11 cellular contexts compared by ENCODE assay signal in the genomic region with DNA sequence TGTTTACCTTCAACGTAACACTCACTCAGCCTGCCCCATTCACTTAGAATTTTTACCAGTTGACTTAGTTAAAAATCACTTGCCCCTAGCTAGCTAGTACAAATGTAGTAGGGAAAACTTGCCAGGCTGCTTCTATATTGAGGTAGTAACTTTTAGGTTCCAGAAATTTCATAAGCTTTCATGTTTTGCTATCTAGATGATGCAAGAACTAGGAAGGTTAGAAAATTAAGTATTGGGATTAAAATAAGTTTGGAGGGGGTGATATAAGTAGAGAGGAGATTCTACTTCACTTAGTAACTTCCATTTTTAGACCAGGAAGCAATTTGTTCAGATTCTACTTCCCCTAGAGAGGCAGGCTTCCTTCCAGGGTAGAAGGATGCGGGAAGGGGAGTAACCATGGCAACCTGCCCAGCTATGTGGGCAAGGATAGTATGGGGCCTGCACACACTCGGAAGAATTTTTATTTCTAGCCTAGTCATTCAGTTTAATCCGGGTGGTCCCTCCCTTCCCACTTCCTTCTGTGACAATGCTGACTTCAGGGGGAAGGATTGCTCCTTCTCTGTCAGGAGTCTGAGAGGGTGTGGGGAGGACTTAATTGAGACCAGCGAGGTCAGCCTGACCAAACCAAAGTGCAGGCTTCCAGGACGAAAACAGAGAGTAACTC. TPM values are rescaled to one million over a fixed set of nuclear protein-coding genes. Genes with fewer than 3 reads are reported as not detected.
DNase-seq lines count a peak whose midpoint lies in the region; ATAC-seq, FAIRE-seq and TF ChIP-seq lines count a peak whose summit lies in the region.
"Had no signal": no experiment of that assay in that cellular context is flagged by ENCODE, and none has a peak within 500 bp of the region (broad histone marks: within the 10 kb centered on the region; RNA-seq: fewer than 3 reads in every experiment).

No MANE protein-coding gene starts in this region.

- peaks cover 11% of the 10 kb centered on the region for H3K36me3 ChIP-seq in astrocyte (ENCODE audit: insufficient read depth, low read length)

- H3K4me1 ChIP-seq in astrocyte (ENCODE audit: insufficient read depth, low read length) = peaks cover 25% of the 10 kb centered on the region

- TF ChIP-seq CTCF in astrocyte (IDR thresholded peaks at IDR 0.05; ENCODE audit: insufficient read depth, low read depth, low read length) = no peak

- H3K27me3 ChIP-seq in astrocyte (ENCODE audit: insufficient read depth, low read length) = no peaks in the 10 kb centered on the region

- H3K27ac ChIP-seq in astrocyte (ENCODE audit: low read depth, low read length) = peak overlapping the region; percentile 69

- H3K4me1 Mint-ChIP-seq in astrocyte (ENCODE audit: low read depth, unreplicated experiment) = peaks cover 32% of the 10 kb centered on the region
- peaks cover 76 to 88% of the 10 kb centered on the region in 2 donors for H3K4me1 Mint-ChIP-seq in immature natural killer cell

- DNase-seq in GDM1 (lab: John Stamatoyannopoulos, UW) (peak; percentile 73), astrocyte (ENCODE audit: low read depth) (peak; percentile 79), immature natural killer cell (no peak), skeletal muscle cell (ENCODE audit: low read depth) (peak; percentile 68), NOMO-1 (lab: John Stamatoyannopoulos, UW; ENCODE audit: unreplicated experiment in 2 of 2) (no peak)
- DNase-seq: effector memory CD4-positive, alpha-beta T cell had no signal

- FAIRE-seq in astrocyte (lab: Jason Lieb, UNC) = peak; percentile 41
- FAIRE-seq: GM18507 had no signal

- H3K4me2 ChIP-seq in astrocyte (ENCODE audit: low read length) = peak overlapping the region; percentile 90

- peak overlapping the region; percentile 100 for H3K9ac ChIP-seq in astrocyte (ENCODE audit: low read length)

- peaks cover 78% of the 10 kb centered on the region for H4K20me1 ChIP-seq in astrocyte (ENCODE audit: insufficient read depth, low read length)

- H3K9me3 Mint-ChIP-seq in astrocyte (ENCODE audit: unreplicated experiment) = no peaks in the 10 kb centered on the region
- no peaks in the 10 kb centered on the region for H3K9me3 Mint-ChIP-seq in immature natural killer cell
- H3K9me3 Mint-ChIP-seq: WTC11 had no signal

- H3K27ac Mint-ChIP-seq in astrocyte (ENCODE audit: unreplicated experiment) = peak overlapping the region; percentile 47
- H3K27ac Mint-ChIP-seq in immature natural killer cell = peak overlapping the region in 4 of 6 donors; percentile 10 to 54 (median 23)
- H3K27ac Mint-ChIP-seq: WTC11 had no signal

- ATAC-seq in GM19023 (IDR thresholded peaks at IDR 0.05; ENCODE audit: unreplicated experiment) (no peak), GM18858 (IDR thresholded peaks at IDR 0.05; ENCODE audit: unreplicated experiment) (no peak), GM19395 (IDR thresholded peaks at IDR 0.05; ENCODE audit: unreplicated experiment) (no peak)
- ATAC-seq: WTC11 had no signal

- H3K4me3 ChIP-seq in astrocyte (ENCODE audit: insufficient read depth, low read depth, low read length) = peak overlapping the region; percentile 30
- H3K4me3 ChIP-seq in skeletal muscle cell (ENCODE audit: low read depth, low read length) = no peak overlapping the region

- H3K27me3 Mint-ChIP-seq in astrocyte (ENCODE audit: low read depth, unreplicated experiment) (no peaks in the 10 kb centered on the region), immature natural killer cell (ENCODE audit: low read depth in 3 of 3) (peaks cover 0 to 7% (median 3%) of the 10 kb centered on the region in 3 donors)

- H3K79me2 ChIP-seq in astrocyte (ENCODE audit: insufficient read depth, low read length) = peaks cover 94% of the 10 kb centered on the region

- no peak overlapping the region for H2AFZ ChIP-seq in astrocyte (ENCODE audit: low read depth, low read length)

- no peak overlapping the region for H3K4me3 Mint-ChIP-seq in astrocyte (ENCODE audit: unreplicated experiment)
- peak overlapping the region in 1 of 5 donors; percentile 18 for H3K4me3 Mint-ChIP-seq in immature natural killer cell
- H3K4me3 Mint-ChIP-seq: WTC11 had no signal

- H3K36me3 Mint-ChIP-seq in astrocyte (ENCODE audit: low read depth, unreplicated experiment) = peaks cover 9% of the 10 kb centered on the region
- H3K36me3 Mint-ChIP-seq in immature natural killer cell = peaks cover 0 to 6% (median 5%) of the 10 kb centered on the region in 3 donors
- H3K36me3 Mint-ChIP-seq: WTC11 had no signal

- H3K9me3 ChIP-seq in astrocyte (ENCODE audit: insufficient read depth, low read depth, low read length) = no peaks in the 10 kb centered on the region

RNA-seq across cellular contexts. Expression of a gene that starts 4.2 kb away (rescaled TPM):
- total RNA-seq in astrocyte = 76.8 and 84.5 TPM in 2 replicates
- polyA plus RNA-seq in immature natural killer cell = 10 to 100 TPM; 17.3 to 45.0 (median 20.0) TPM

RNA-seq across cellular contexts. Expression of a gene that starts 56.3 kb away (rescaled TPM):
- 0.07 TPM in 1 of 2 replicates, not detected in the other for total RNA-seq in astrocyte
- not detected for polyA plus RNA-seq in immature natural killer cell

Comparison
In these comparisons a context has a peak if more than half of its experiments do, and no peak if none do; other contexts are left out.
1. DNase-seq: peak in GDM1 (single experiment), astrocyte (single experiment) and skeletal muscle cell (single experiment); none in immature natural killer cell (0 of 3) and NOMO-1 (0 of 2).